In the genomic region with DNA sequence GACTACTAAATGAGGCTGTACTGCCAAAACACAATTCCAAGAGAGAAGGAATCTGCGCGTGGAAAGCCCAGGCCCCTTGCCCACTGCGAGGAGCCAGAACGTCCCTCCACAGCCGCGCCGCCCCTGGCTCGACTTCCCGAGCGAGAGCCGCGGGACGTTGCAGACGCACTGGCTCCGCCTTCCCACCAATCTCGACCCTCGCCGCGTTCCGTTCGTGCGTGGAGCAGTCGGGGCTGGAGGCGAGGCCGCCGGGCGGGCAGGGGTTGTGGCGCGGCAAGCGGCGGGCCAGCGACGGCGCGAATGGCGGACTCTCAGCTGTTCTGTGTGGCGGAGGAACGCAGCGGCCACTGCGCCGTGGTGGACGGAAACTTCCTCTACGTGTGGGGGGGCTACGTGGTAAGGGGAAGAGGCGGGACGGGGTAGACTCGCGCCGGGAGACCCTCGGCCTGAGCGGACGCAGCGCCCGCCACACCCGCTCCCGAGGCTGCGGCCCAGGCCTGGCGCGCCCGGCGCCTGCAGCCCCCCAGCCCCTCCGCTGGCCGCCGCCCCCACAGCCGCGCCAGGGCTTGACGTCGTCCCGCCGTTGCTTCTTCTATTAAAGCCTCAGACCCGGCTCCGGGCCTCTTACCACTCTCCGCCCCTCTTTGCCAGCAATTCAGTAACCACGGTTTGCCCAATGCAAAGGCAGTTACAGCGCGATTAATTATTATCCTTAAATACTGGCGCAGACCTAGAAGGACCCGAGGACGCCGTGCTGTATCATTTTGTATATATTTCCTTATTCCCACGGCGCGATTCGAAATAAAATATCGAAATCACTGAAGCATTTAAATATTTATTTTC, we compare ENCODE assay signal across 8 cellular contexts. TPM values are rescaled to one million over a fixed set of nuclear protein-coding genes. Genes with fewer than 3 reads are reported as not detected.
DNase-seq lines count a peak whose midpoint lies in the region; ATAC-seq lines count a peak whose summit lies in the region.

A gene with protein sequence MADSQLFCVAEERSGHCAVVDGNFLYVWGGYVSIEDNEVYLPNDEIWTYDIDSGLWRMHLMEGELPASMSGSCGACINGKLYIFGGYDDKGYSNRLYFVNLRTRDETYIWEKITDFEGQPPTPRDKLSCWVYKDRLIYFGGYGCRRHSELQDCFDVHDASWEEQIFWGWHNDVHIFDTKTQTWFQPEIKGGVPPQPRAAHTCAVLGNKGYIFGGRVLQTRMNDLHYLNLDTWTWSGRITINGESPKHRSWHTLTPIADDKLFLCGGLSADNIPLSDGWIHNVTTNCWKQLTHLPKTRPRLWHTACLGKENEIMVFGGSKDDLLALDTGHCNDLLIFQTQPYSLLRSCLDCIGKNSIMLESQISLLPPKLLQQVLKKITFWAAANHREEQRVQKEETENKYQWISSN (plus strand): TSS at position 226 of the 843 bp plus-strand sequence. CDS start 75 bp downstream, at position 301.

- no peaks in the 10 kb centered on the region for H3K9me3 Mint-ChIP-seq in effector memory CD8-positive, alpha-beta T cell

- peak within 1 kb of the TSS; percentile 73 to 95 (median 84) for H3K9ac ChIP-seq in BLaER1 treated with 17β-estradiol and CSF1 and Interleukin-3, amounts not matched to agents 10 nM and 100 nM
- H3K9ac ChIP-seq in mesendoderm (ENCODE audit: low read length) = peak within 1 kb of the TSS; percentile 90

- H3K4me2 ChIP-seq in BLaER1 treated with 17β-estradiol and CSF1 and Interleukin-3, amounts not matched to agents 10 nM and 100 nM = peak within 1 kb of the TSS; percentile 68 to 87 (median 83)
- H3K4me2 ChIP-seq in mesendoderm (ENCODE audit: low read length) = peak within 1 kb of the TSS; percentile 82

- no peaks in the 10 kb centered on the region for H3K27me3 Mint-ChIP-seq in effector memory CD8-positive, alpha-beta T cell

- no peak within 1 kb of the TSS for H2AK5ac ChIP-seq in mesendoderm (ENCODE audit: low read length)

- no peak within 1 kb of the TSS for H2BK15ac ChIP-seq in mesendoderm (replicated peaks; ENCODE audit: low read depth)

- peaks cover 6 to 20% of the 10 kb centered on the region in 2 donors for H3K4me1 Mint-ChIP-seq in effector memory CD8-positive, alpha-beta T cell (ENCODE audit: low read depth in 2 of 2)

- H2BK5ac ChIP-seq in mesendoderm (ENCODE audit: low read length) = peak within 1 kb of the TSS; percentile 12

- peak within 1 kb of the TSS; percentile 88 for H3K27ac Mint-ChIP-seq in effector memory CD8-positive, alpha-beta T cell

- H3K79me2 ChIP-seq in mesendoderm (ENCODE audit: control insufficient read depth, insufficient read depth, low read length) = no peaks in the 10 kb centered on the region

- H3K79me1 ChIP-seq in mesendoderm (ENCODE audit: low read length) = no peaks in the 10 kb centered on the region

- peak within 1 kb of the TSS; percentile 76 for H3K4ac ChIP-seq in mesendoderm (ENCODE audit: low read depth, low read length)

- peaks cover 0 to 33% (median 26%) of the 10 kb centered on the region in 11 experiments; a peak in 13 of 22 replicates for H3K27me3 ChIP-seq in BLaER1 treated with 17β-estradiol and CSF1 and Interleukin-3, amounts not matched to agents 10 nM and 100 nM
- no peaks in the 10 kb centered on the region for H3K27me3 ChIP-seq in mesendoderm (ENCODE audit: insufficient read depth, low read length, poor library complexity)

- peak within 1 kb of the TSS; percentile 72 to 88 (median 78) for H3K27ac ChIP-seq in BLaER1 treated with 17β-estradiol and CSF1 and Interleukin-3, amounts not matched to agents 10 nM and 100 nM
- H3K27ac ChIP-seq in mesendoderm (ENCODE audit: low read depth, low read length) = peak within 1 kb of the TSS; percentile 17

- H3K18ac ChIP-seq in mesendoderm (ENCODE audit: low read length) = peak within 1 kb of the TSS; percentile 28

- H3K4me3 Mint-ChIP-seq in effector memory CD8-positive, alpha-beta T cell = peak within 1 kb of the TSS; percentile 55 to 82

- DNase-seq in NCI-H82 treated with DMSO at 0.1 percent for 48 hours (lab: John Stamatoyannopoulos, UW; ENCODE audit: unreplicated experiment) (peak; percentile 10), mesendoderm (peak; percentile 84)
- DNase-seq in activated CD8-positive, alpha-beta memory T cell treated with anti-CD3 and anti-CD28 coated beads for 48 hours (ENCODE audit: low read depth in 2 of 3, low spot score in 2 of 3) = peak; percentile 50 to 62 (median 54)
- DNase-seq in effector memory CD8-positive, alpha-beta T cell = peak; percentile 73
- peak; percentile 49 for DNase-seq in stimulated activated CD8-positive, alpha-beta memory T cell treated with anti-CD3 and anti-CD28 coated beads, Interleukin-12 subunit alpha, Interleukin-12 subunit beta, amount 100 ng/mL, for 24 hours (ENCODE audit: extremely low read depth)

- H3K9me3 ChIP-seq in BLaER1 treated with 17β-estradiol and CSF1 and Interleukin-3, amounts not matched to agents 10 nM and 100 nM (replicated peaks in 1 of 11) = no peaks in the 10 kb centered on the region

- no peak within 1 kb of the TSS for H4K8ac ChIP-seq in mesendoderm (ENCODE audit: low read depth, low read length)

- no peaks in the 10 kb centered on the region for H4K20me1 ChIP-seq in BLaER1 treated with 17β-estradiol and CSF1 and Interleukin-3, amounts not matched to agents 10 nM and 100 nM

- ATAC-seq in GM19395 (IDR thresholded peaks at IDR 0.05; ENCODE audit: unreplicated experiment) (peak; percentile 70), HG03558 (IDR thresholded peaks at IDR 0.05; ENCODE audit: extremely low read depth, unreplicated experiment) (peak; percentile 44)
- peak; percentile 84 for ATAC-seq in effector memory CD8-positive, alpha-beta T cell (replicated peaks)

- H4K5ac ChIP-seq in mesendoderm (ENCODE audit: low read length) = no peak within 1 kb of the TSS

- peaks cover 24 to 36% (median 29%) of the 10 kb centered on the region in 10 experiments for H3K4me1 ChIP-seq in BLaER1 treated with 17β-estradiol and CSF1 and Interleukin-3, amounts not matched to agents 10 nM and 100 nM
- peaks cover 3% of the 10 kb centered on the region for H3K4me1 ChIP-seq in mesendoderm (ENCODE audit: control insufficient read depth, low read depth, low read length)

- no peak within 1 kb of the TSS for H2BK120ac ChIP-seq in mesendoderm (ENCODE audit: low read depth, low read length)

- no CpG with 5 or more reads among the region's 85 CpGs for WGBS in mesendoderm (ENCODE audit: extremely low coverage, insufficient coverage, low lambda C conversion rate)

- H3K23ac ChIP-seq in mesendoderm (ENCODE audit: low read length) = peak within 1 kb of the TSS; percentile 83

- peaks cover 2% of the 10 kb centered on the region for H3K36me3 Mint-ChIP-seq in effector memory CD8-positive, alpha-beta T cell (ENCODE audit: insufficient read depth)

- no peaks in the 10 kb centered on the region for H3K36me3 ChIP-seq in BLaER1 treated with 17β-estradiol and CSF1 and Interleukin-3, amounts not matched to agents 10 nM and 100 nM
- H3K36me3 ChIP-seq in mesendoderm (ENCODE audit: control insufficient read depth, insufficient read depth, low read length) = no peaks in the 10 kb centered on the region

- peak within 1 kb of the TSS; percentile 99 for H3K56ac ChIP-seq in mesendoderm (ENCODE audit: low read length)

- peak within 1 kb of the TSS; percentile 64 to 84 (median 76) for H3K4me3 ChIP-seq in BLaER1 treated with 17β-estradiol and CSF1 and Interleukin-3, amounts not matched to agents 10 nM and 100 nM
- H3K4me3 ChIP-seq in mesendoderm (ENCODE audit: low read length) = peak within 1 kb of the TSS; percentile 62

RNA-seq across cellular contexts. Expression of the gene that starts here (rescaled TPM):
- polyA plus RNA-seq in mesendoderm (2013, experiment 1 of 2) = 0.03 TPM
- polyA plus RNA-seq in mesendoderm (2013, experiment 2 of 2) = not detected

Comparison
In these comparisons a context has a peak if more than half of its experiments do, and no peak if none do; other contexts are left out.
1. Peak in every context shown above with its lines: DNase-seq, ATAC-seq, H3K4me3 ChIP-seq and H3K27ac ChIP-seq.
2. DNase-seq: peak in every context shown above with its lines; median percentile 84 in mesendoderm; 73 in effector memory CD8-positive, alpha-beta T cell; 54 in activated CD8-positive, alpha-beta memory T cell treated with anti-CD3 and anti-CD28 coated beads for 48 hours; 49 in stimulated activated CD8-positive, alpha-beta memory T cell treated with anti-CD3 and anti-CD28 coated beads, Interleukin-12 subunit alpha, Interleukin-12 subunit beta, amount 100 ng/mL, for 24 hours; 10 in NCI-H82 treated with DMSO at 0.1 percent for 48 hours.